Comparison of ENCODE assay signal across 17 cellular contexts in genomic region chr10:34911661-34912205, GRCh38.
"Had no signal": no experiment of that assay in that cellular context is flagged by ENCODE, and none has a peak within 500 bp of the region (broad histone marks: within the 10 kb centered on the region; RNA-seq: fewer than 3 reads in every experiment).

No MANE protein-coding gene starts in this region.

- FAIRE-seq: frontal cortex, keratinocyte, TTC549 had no signal

- H3K27me3 ChIP-seq: cardiac muscle cell, suprapubic skin, transverse colon, uterus had no signal

- H3K9me3 ChIP-seq: lower lobe of right lung, suprapubic skin, transverse colon, uterus had no signal

- H3K4me3 ChIP-seq: cardiac muscle cell, dorsolateral prefrontal cortex, lower lobe of right lung, suprapubic skin, transverse colon, uterus had no signal

- H3K27ac ChIP-seq: cardiac muscle cell, dorsolateral prefrontal cortex, lower lobe of right lung, suprapubic skin, transverse colon, uterus had no signal

- DNase-seq: activated CD4-positive, alpha-beta T cell treated with anti-CD3 and anti-CD28 coated beads, Interleukin-2, amount 50 U/mL, for 4 hours; amniotic stem cell; dorsolateral prefrontal cortex; hypothalamus; lower lobe of right lung; midbrain; nucleus accumbens; retina; stimulated activated naive CD8-positive, alpha-beta T cell treated with anti-CD3 and anti-CD28 coated beads, Interleukin-15, amount 100 ng/mL, for 72 hours; T-helper 2 cell; transverse colon; uterus had no signal

- ATAC-seq: lower lobe of right lung; stimulated activated naive CD8-positive, alpha-beta T cell treated with anti-CD3 and anti-CD28 coated beads, Interleukin-15, amount 100 ng/mL, for 72 hours had no signal

- H3K4me1 ChIP-seq: lower lobe of right lung had no signal

- H3K36me3 ChIP-seq: cardiac muscle cell, lower lobe of right lung, suprapubic skin, transverse colon, uterus had no signal
